ENCODE assay signal across 8 cellular contexts in genomic region chr6:87589693-87590416, GRCh38. TPM values are rescaled to one million over a fixed set of nuclear protein-coding genes. Genes with fewer than 3 reads are reported as not detected.
DNase-seq lines count a peak whose midpoint lies in the region; TF ChIP-seq lines count a peak whose summit lies in the region.

Gene ORC3 (plus strand): TSS chr6:87590135. CDS start chr6:87590169, 34 bp downstream.
A gene with protein sequence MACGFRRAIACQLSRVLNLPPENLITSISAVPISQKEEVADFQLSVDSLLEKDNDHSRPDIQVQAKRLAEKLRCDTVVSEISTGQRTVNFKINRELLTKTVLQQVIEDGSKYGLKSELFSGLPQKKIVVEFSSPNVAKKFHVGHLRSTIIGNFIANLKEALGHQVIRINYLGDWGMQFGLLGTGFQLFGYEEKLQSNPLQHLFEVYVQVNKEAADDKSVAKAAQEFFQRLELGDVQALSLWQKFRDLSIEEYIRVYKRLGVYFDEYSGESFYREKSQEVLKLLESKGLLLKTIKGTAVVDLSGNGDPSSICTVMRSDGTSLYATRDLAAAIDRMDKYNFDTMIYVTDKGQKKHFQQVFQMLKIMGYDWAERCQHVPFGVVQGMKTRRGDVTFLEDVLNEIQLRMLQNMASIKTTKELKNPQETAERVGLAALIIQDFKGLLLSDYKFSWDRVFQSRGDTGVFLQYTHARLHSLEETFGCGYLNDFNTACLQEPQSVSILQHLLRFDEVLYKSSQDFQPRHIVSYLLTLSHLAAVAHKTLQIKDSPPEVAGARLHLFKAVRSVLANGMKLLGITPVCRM (minus strand): TSS chr6:87589987. CDS start chr6:87589957, 30 bp downstream.

- H3K4me1 ChIP-seq in neutrophil (ENCODE audit: control insufficient read depth in 1 of 2, insufficient read depth in 1 of 2, low read depth in 1 of 2, low read length in 1 of 2): peaks cover 28 to 33% of the 10 kb centered on the region in 2 experiments

- peak; percentile 57 for TF ChIP-seq CTCF in neutrophil (IDR thresholded peaks at IDR 0.05)

- no peaks in the 10 kb centered on the region for H3K9me3 ChIP-seq in neutrophil

- H3K36me3 ChIP-seq in neutrophil: peaks cover 8% of the 10 kb centered on the region

- no peaks in the 10 kb centered on the region for H3K27me3 ChIP-seq in neutrophil

- peak within 1 kb of the TSS; percentile 83 to 93 for H3K4me3 ChIP-seq in neutrophil (ENCODE audit: low read depth in 1 of 2, low read length in 1 of 2)

- POLR2A ChIA-PET in HEK293T (lab: Yijun Ruan, JAX): interaction anchor here (0.9 to 1.2 kb wide), 5 partner anchors 8 to 181 kb away, joined by 3 to 5 read pairs (median 3); partner anchors contain the start of gene SLC35A1

- DNase-seq in GF-D8 (lab: John Stamatoyannopoulos, UW): peak; percentile 81
- DNase-seq in HEK293T (ENCODE audit: extremely low spot score): peak; percentile 97
- peak; percentile 93 for DNase-seq in MV-4-11 (lab: John Stamatoyannopoulos, UW)
- peak; percentile 94 for DNase-seq in SK-MEL-5 (ENCODE audit: low read depth, low spot score)
- peak; percentile 96 for DNase-seq in activated naive CD4-positive, alpha-beta T cell treated with Interleukin-2 at 50 U/mL for 16 hours
- peak; percentile 84 for DNase-seq in foreskin melanocyte
- DNase-seq in substantia nigra (lab: John Stamatoyannopoulos, UW): peak; percentile 48 to 98 (median 94)

- CTCF ChIA-PET in HEK293T (lab: Yijun Ruan, JAX): interaction anchor here (0.6 kb wide), 1 partner anchor 94 kb away, joined by 3 read pairs; no protein-coding TSS in a partner anchor

- in situ Hi-C loops in SK-MEL-5 (cut with HindIII; ENCODE audit: low pct_unique_long_range_greater_than_20kb, low sequenced_read_pairs): no loop called here

- peak within 1 kb of the TSS; percentile 87 for H3K27ac ChIP-seq in neutrophil
- peak within 1 kb of the TSS; percentile 64 for H3K27ac ChIP-seq in substantia nigra (ENCODE audit: low read depth, low read length, poor library complexity, severe bottlenecking)

TF ChIP-seq in HEK293T, 16 proteins besides CTCF, POLR2A, EP300 and RAD21:
- TF ChIP-seq LEF1 (IDR thresholded peaks at IDR 0.05; ENCODE audit: borderline replicate concordance): no peak
- TF ChIP-seq ELF4 (IDR thresholded peaks at IDR 0.05): peak; percentile 63; the same call in 1 of the 2 replicates
- no peak for TF ChIP-seq CTBP1 (IDR thresholded peaks at IDR 0.05; ENCODE audit: borderline replicate concordance)
- no peak for TF ChIP-seq FOXM1 (IDR thresholded peaks at IDR 0.05; ENCODE audit: borderline replicate concordance)
- TF ChIP-seq BHLHE40 (IDR thresholded peaks at IDR 0.05; ENCODE audit: borderline replicate concordance): no peak
- no peak for TF ChIP-seq SP1 (IDR thresholded peaks at IDR 0.05)
- TF ChIP-seq FOXA1 (IDR thresholded peaks at IDR 0.05): no peak
- TF ChIP-seq SUZ12 (IDR thresholded peaks at IDR 0.05): no peak
- TF ChIP-seq FOXK2 (IDR thresholded peaks at IDR 0.05): no peak
- no peak for TF ChIP-seq ZNF384 (IDR thresholded peaks at IDR 0.05)
- TF ChIP-seq NFRKB (IDR thresholded peaks at IDR 0.05): no peak
- peak; percentile 64 for TF ChIP-seq PKNOX1 (IDR thresholded peaks at IDR 0.05)
- TF ChIP-seq TARDBP (IDR thresholded peaks at IDR 0.05): no peak
- TF ChIP-seq HDGF (IDR thresholded peaks at IDR 0.05; ENCODE audit: borderline replicate concordance): no peak
- peak; percentile 89 for TF ChIP-seq L3MBTL2 (conservative IDR thresholded peaks at IDR 0.05)
- TF ChIP-seq ARNT (IDR thresholded peaks at IDR 0.05): no peak

RNA-seq across cellular contexts. Expression of gene ORC3, which starts in this region (rescaled TPM):
- 24.3 and 28.5 TPM in 2 replicates for total RNA-seq in SK-MEL-5 (2014; rRNA removed; shearing (Covaris generic))
- 16.4 and 17.5 TPM in 2 replicates for polyA plus RNA-seq in SK-MEL-5 (2015; cell fraction: cytosol; rRNA removed)
- 31.0 and 35.2 TPM in 2 replicates for polyA plus RNA-seq in SK-MEL-5 (2015; cell fraction: nucleus; rRNA removed)

RNA-seq across cellular contexts. Expression of the second gene that starts in this region (rescaled TPM):
- 32.5 and 36.5 TPM in 2 replicates for total RNA-seq in SK-MEL-5 (2014; rRNA removed; shearing (Covaris generic))
- 22.6 and 27.9 TPM in 2 replicates for polyA plus RNA-seq in SK-MEL-5 (2015; cell fraction: cytosol; rRNA removed)
- polyA plus RNA-seq in SK-MEL-5 (2015; cell fraction: nucleus; rRNA removed): 42.9 and 56.9 TPM in 2 replicates

Comparison
In these comparisons a context has a peak if more than half of its experiments do, and no peak if none do; other contexts are left out.
1. Peak in every context shown above with its lines: DNase-seq, H3K4me3 ChIP-seq and H3K27ac ChIP-seq.